In the genomic region with DNA sequence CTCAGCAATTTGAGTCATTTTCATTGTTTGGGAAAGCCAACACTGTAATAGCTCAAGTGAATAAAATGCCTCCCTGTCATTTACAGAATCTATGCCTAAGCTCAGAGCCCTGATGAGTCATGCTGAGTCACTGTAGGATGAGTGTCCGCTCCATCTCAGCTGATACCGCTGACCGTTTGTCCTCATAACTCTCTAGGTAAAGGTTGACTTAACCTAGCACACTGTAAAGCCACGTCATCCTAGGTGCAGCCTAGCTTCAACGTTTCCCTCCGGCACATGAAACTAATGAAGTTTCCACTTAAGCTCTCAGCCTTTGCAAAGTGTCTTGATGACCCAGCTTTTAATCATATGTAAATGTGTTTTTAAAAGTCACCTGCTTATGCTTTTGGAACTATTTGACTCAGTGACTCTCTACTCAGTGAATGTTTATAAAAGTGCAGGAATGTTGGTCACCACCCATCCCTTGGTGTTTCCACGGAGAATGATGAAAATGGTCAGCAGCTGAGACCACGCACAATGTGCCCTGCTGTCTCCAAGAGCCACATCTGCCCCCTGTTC, we compare ENCODE assay signal across 9 cellular contexts.
DNase-seq lines count a peak whose midpoint lies in the region; ATAC-seq and TF ChIP-seq lines count a peak whose summit lies in the region.
"Had no signal": no experiment of that assay in that cellular context is flagged by ENCODE, and none has a peak within 500 bp of the region (broad histone marks: within the 10 kb centered on the region; RNA-seq: fewer than 3 reads in every experiment).

No MANE protein-coding gene starts in this region.

- H3K9me3 ChIP-seq in HUES64 (ENCODE audit: insufficient read depth, low read depth, low read length) (peaks cover 10% of the 10 kb centered on the region), mesenchymal stem cell (ENCODE audit: control insufficient read depth, low read length) (no peaks in the 10 kb centered on the region)
- H3K9me3 ChIP-seq: transverse colon had no signal

- H3K79me1 ChIP-seq in mesenchymal stem cell (replicated peaks; ENCODE audit: low read length, poor library complexity, severe bottlenecking): no peaks in the 10 kb centered on the region

- peak; percentile 1 for DNase-seq in GM12864 (ENCODE audit: low read depth)
- peak; percentile 90 for DNase-seq in amniotic epithelial cell (ENCODE audit: low read depth)
- DNase-seq in mesenchymal stem cell: peak; percentile 94
- no peak for DNase-seq in SK-N-DZ (ENCODE audit: low spot score)
- DNase-seq: transverse colon had no signal

- H3K9ac ChIP-seq in HUES64 (ENCODE audit: low read depth, low read length): 0 out of 2 replicates have a peak overlapping the region, but pooled peaks have one; percentile 16
- no peak overlapping the region for H3K9ac ChIP-seq in mesenchymal stem cell (ENCODE audit: low read length)

- no peak for TF ChIP-seq CTCF in GM12864 (IDR thresholded peaks at IDR 0.05; ENCODE audit: low read depth, low read length, missing control alignments)

- H3K27ac ChIP-seq in HUES64 (ENCODE audit: low read depth, low read length) (no peak overlapping the region), mesenchymal stem cell (ENCODE audit: low read length, poor library complexity, severe bottlenecking) (peak overlapping the region; percentile 46)
- H3K27ac ChIP-seq: transverse colon had no signal

- H3K14ac ChIP-seq in mesenchymal stem cell (ENCODE audit: low read length in 2 of 2): no peak overlapping the region

- no peak overlapping the region for H3K4me3 ChIP-seq in GM12864 (ENCODE audit: low read depth, low read length)
- H3K4me3 ChIP-seq in HUES64 (ENCODE audit: low read length): no peak overlapping the region
- H3K4me3 ChIP-seq in mesenchymal stem cell (ENCODE audit: insufficient read depth in 1 of 2, low read depth in 1 of 2, low read length in 2 of 2): no peak overlapping the region
- H3K4me3 ChIP-seq: transverse colon had no signal

- peak overlapping the region; percentile 2 for H3K4me2 ChIP-seq in mesenchymal stem cell (ENCODE audit: low read length, poor library complexity, severe bottlenecking)

- WGBS in HUES64: 61% methylated on average over 8 of the region's 8 CpGs
- 7% methylated on average over 8 of the region's 8 CpGs for WGBS in mesenchymal stem cell

- H2BK5ac ChIP-seq in mesenchymal stem cell (ENCODE audit: low read depth, low read length, poor library complexity, severe bottlenecking): no peak overlapping the region

- H3K36me3 ChIP-seq in HUES64 (ENCODE audit: insufficient read depth, low read length) (no peaks in the 10 kb centered on the region), mesenchymal stem cell (ENCODE audit: control insufficient read depth in 1 of 2, insufficient read depth in 2 of 2, low read depth in 1 of 2, low read length in 2 of 2) (no peaks in the 10 kb centered on the region)
- H3K36me3 ChIP-seq: transverse colon had no signal

- H2BK120ac ChIP-seq in mesenchymal stem cell (ENCODE audit: low read depth, low read length): no peak overlapping the region

- H2BK15ac ChIP-seq in mesenchymal stem cell (ENCODE audit: low read depth, poor library complexity, severe bottlenecking): no peak overlapping the region

- no peak overlapping the region for H3K23ac ChIP-seq in mesenchymal stem cell (ENCODE audit: low read length in 2 of 2)

- H4K8ac ChIP-seq in mesenchymal stem cell (ENCODE audit: low read length): no peak overlapping the region

- peak overlapping the region in 1 of 2 experiments; percentile 17 for H2BK12ac ChIP-seq in mesenchymal stem cell (ENCODE audit: low read length in 2 of 2)

- peak overlapping the region in 1 of 2 experiments; percentile 81 for H3K18ac ChIP-seq in mesenchymal stem cell (ENCODE audit: low read depth in 1 of 2, low read length in 2 of 2)

- H3K27me3 ChIP-seq in HUES64 (ENCODE audit: insufficient read depth, low read length) (no peaks in the 10 kb centered on the region), mesenchymal stem cell (ENCODE audit: control insufficient read depth in 1 of 2, insufficient read depth in 1 of 2, low read length in 2 of 2) (no peaks in the 10 kb centered on the region)
- H3K27me3 ChIP-seq: transverse colon had no signal

- H2AK5ac ChIP-seq in mesenchymal stem cell (ENCODE audit: low read length, severe bottlenecking): no peak overlapping the region

- no peak overlapping the region for H3K4ac ChIP-seq in mesenchymal stem cell (ENCODE audit: low read depth in 1 of 2, low read length in 2 of 2)

- H2AFZ ChIP-seq in mesenchymal stem cell (ENCODE audit: low read depth, low read length): no peak overlapping the region

- H3K4me1 ChIP-seq in HUES64 (ENCODE audit: insufficient read depth, low read length) (peaks cover 12% of the 10 kb centered on the region), mesenchymal stem cell (ENCODE audit: control insufficient read depth, insufficient read depth, low read depth, low read length) (no peaks in the 10 kb centered on the region)
- H3K4me1 ChIP-seq: transverse colon had no signal

- no peak overlapping the region for H4K91ac ChIP-seq in mesenchymal stem cell (ENCODE audit: low read length)

- no peak for ATAC-seq in GM19397 (IDR thresholded peaks at IDR 0.05; ENCODE audit: unreplicated experiment)
- no peak for ATAC-seq in GM18517 (IDR thresholded peaks at IDR 0.05; ENCODE audit: unreplicated experiment)
- no peak for ATAC-seq in HG03097 (IDR thresholded peaks at IDR 0.05; ENCODE audit: low FRiP score, unreplicated experiment)
